ENCODE assay signal across 8 cellular contexts in the genomic region with DNA sequence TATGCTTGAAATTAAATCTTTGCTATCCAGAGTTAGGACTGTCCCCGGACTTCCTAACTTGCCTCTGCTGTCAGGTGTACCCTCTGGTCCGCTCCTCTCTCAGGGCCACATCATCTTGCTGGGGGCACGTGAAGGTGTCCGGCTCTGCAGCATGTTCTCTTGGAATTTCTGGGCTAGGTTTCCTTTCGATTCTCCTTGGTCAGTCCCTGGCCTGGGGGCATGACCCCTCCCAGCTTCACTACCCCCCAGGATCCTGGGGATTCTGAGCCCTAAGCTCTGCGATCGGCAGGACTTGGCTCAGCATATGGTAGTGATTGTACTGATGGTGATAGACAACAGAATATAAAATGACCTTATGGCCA. TPM values are rescaled to one million over a fixed set of nuclear protein-coding genes. Genes with fewer than 3 reads are reported as not detected.
DNase-seq lines count a peak whose midpoint lies in the region; ATAC-seq, FAIRE-seq and TF ChIP-seq lines count a peak whose summit lies in the region.

No MANE protein-coding gene starts in this region.

- no peaks in the 10 kb centered on the region for H3K79me2 ChIP-seq in HepG2 (ENCODE audit: insufficient read depth, low read length)

- H3K4me1 Mint-ChIP-seq in activated T-cell treated with anti-CD3 and anti-CD28 coated beads, Interleukin-2, amount 50 U/mL, for 24 hours (ENCODE audit: low read depth) = peaks cover 40% of the 10 kb centered on the region
- peaks cover 39% of the 10 kb centered on the region for H3K4me1 Mint-ChIP-seq in activated naive CD8-positive, alpha-beta T cell treated with anti-CD3 and anti-CD28 coated beads, Interleukin-2, amount 50 U/mL, for 24 hours

- 0 out of 2 replicates have a peak, but pooled peaks have one; percentile 3 for TF ChIP-seq RAD21 in HepG2 (CRISPR knock-in tag; IDR thresholded peaks at IDR 0.05)

- H3K27me3 ChIP-seq in HepG2 (ENCODE audit: control insufficient read depth in 1 of 2, insufficient read depth in 2 of 2, low read length in 2 of 2) (no peaks in the 10 kb centered on the region), thyroid gland (no peaks in the 10 kb centered on the region)

- POLR2A ChIA-PET in HepG2 (lab: Yijun Ruan, JAX) = interaction anchor here (0.7 to 1.5 kb wide), 7 partner anchors 9 to 1111 kb away, joined by 3 to 4 read pairs (median 4); partner anchors contain the start of gene LSM14A

- H3K27ac ChIP-seq in HepG2 (ENCODE audit: extremely low read length, insufficient read depth, low read length) (peak overlapping the region; percentile 86), thyroid gland (peak overlapping the region; percentile 80 to 99 (median 82))

- H3K4me3 ChIP-seq in HepG2 (replicated peaks in 1 of 3; ENCODE audit: insufficient read depth in 1 of 3, low read depth in 2 of 3, low read length in 3 of 3) (peak overlapping the region; percentile 32 to 75 (median 50)), thyroid gland (replicated peaks in 1 of 3) (peak overlapping the region in 1 of 3 donors; percentile 20)

- H3K9me3 ChIP-seq in HepG2 (ENCODE audit: low read length) (no peaks in the 10 kb centered on the region), thyroid gland (no peaks in the 10 kb centered on the region)

- TF ChIP-seq POLR2A in HepG2 (IDR thresholded peaks at IDR 0.05; ENCODE audit: insufficient read depth in 1 of 2, low read depth in 2 of 2, low read length in 2 of 2) = no peak
- TF ChIP-seq POLR2A in thyroid gland (IDR thresholded peaks at IDR 0.05) = no peak

- no peaks in the 10 kb centered on the region for H4K20me1 ChIP-seq in HepG2 (ENCODE audit: insufficient read depth, low read length)

- in situ Hi-C loops in HepG2 (cut with HindIII; ENCODE audit: extremely low pct_ligation_motif_present, low pct_unique_long_range_greater_than_20kb) = no loop called here

- TF ChIP-seq CTCF in HepG2 (CRISPR knock-in tag; IDR thresholded peaks at IDR 0.05) (no peak), thyroid gland (IDR thresholded peaks at IDR 0.05) (no peak)

- H3K36me3 Mint-ChIP-seq in activated T-cell treated with anti-CD3 and anti-CD28 coated beads, Interleukin-2, amount 50 U/mL, for 24 hours (ENCODE audit: low read depth) = peaks cover 5% of the 10 kb centered on the region
- H3K36me3 Mint-ChIP-seq in activated naive CD8-positive, alpha-beta T cell treated with anti-CD3 and anti-CD28 coated beads, Interleukin-2, amount 50 U/mL, for 24 hours (ENCODE audit: low read depth) = peaks cover 6% of the 10 kb centered on the region

- intact Hi-C loops in HepG2 (cut with micrococcal nuclease; ENCODE audit: unreplicated experiment) (no loop called here), thyroid gland (cut with DNase I) (no loop called here)

- no peak for FAIRE-seq in HepG2 (lab: Jason Lieb, UNC)

- no peak for DNase-seq in activated T-cell treated with anti-CD3 and anti-CD28 coated beads, Interleukin-2, amount 50 U/mL, for 24 hours
- DNase-seq in activated T-cell treated with anti-CD3 and anti-CD28 coated beads for 4 hours (no peak), HepG2 (ENCODE audit: low spot score) (no peak), thyroid gland (no peak), pons (ENCODE audit: low spot score) (no peak), NCI-H1436 treated with DMSO at 0.1 percent for 48 hours (lab: John Stamatoyannopoulos, UW) (no peak)
- DNase-seq in activated naive CD8-positive, alpha-beta T cell treated with anti-CD3 and anti-CD28 coated beads, Interleukin-2, amount 50 U/mL, for 24 hours = no peak

- no peaks in the 10 kb centered on the region for H3K27me3 Mint-ChIP-seq in activated T-cell treated with anti-CD3 and anti-CD28 coated beads, Interleukin-2, amount 50 U/mL, for 24 hours
- peaks cover 3% of the 10 kb centered on the region for H3K27me3 Mint-ChIP-seq in activated naive CD8-positive, alpha-beta T cell treated with anti-CD3 and anti-CD28 coated beads, Interleukin-2, amount 50 U/mL, for 24 hours

- H2AFZ ChIP-seq in HepG2 (ENCODE audit: low read length) = no peak overlapping the region

- peak overlapping the region; percentile 67 for H3K9ac ChIP-seq in HepG2 (ENCODE audit: insufficient read depth, low read depth, low read length)

- H3K27ac Mint-ChIP-seq in activated T-cell treated with anti-CD3 and anti-CD28 coated beads, Interleukin-2, amount 50 U/mL, for 24 hours = peak overlapping the region; percentile 99
- peak overlapping the region; percentile 91 for H3K27ac Mint-ChIP-seq in activated naive CD8-positive, alpha-beta T cell treated with anti-CD3 and anti-CD28 coated beads, Interleukin-2, amount 50 U/mL, for 24 hours

- no peaks in the 10 kb centered on the region for H3K9me3 Mint-ChIP-seq in activated T-cell treated with anti-CD3 and anti-CD28 coated beads, Interleukin-2, amount 50 U/mL, for 24 hours
- H3K9me3 Mint-ChIP-seq in activated naive CD8-positive, alpha-beta T cell treated with anti-CD3 and anti-CD28 coated beads, Interleukin-2, amount 50 U/mL, for 24 hours = no peaks in the 10 kb centered on the region

- no peak for ATAC-seq in activated naive CD8-positive, alpha-beta T cell treated with anti-CD3 and anti-CD28 coated beads, Interleukin-2, amount 50 U/mL, for 24 hours
- ATAC-seq in HepG2 (peak; percentile 2), HG03521 (IDR thresholded peaks at IDR 0.05; ENCODE audit: unreplicated experiment) (no peak)

- H3K36me3 ChIP-seq in HepG2 (replicated peaks in 1 of 2; ENCODE audit: control insufficient read depth in 1 of 2, insufficient read depth in 2 of 2, low read length in 2 of 2) = peaks cover 0 to 2% of the 10 kb centered on the region in 2 experiments; a peak in 2 of 5 replicates
- peaks cover 3 to 4% of the 10 kb centered on the region in 2 donors for H3K36me3 ChIP-seq in thyroid gland

- TF ChIP-seq EP300 in HepG2 (IDR thresholded peaks at IDR 0.05; ENCODE audit: low read depth in 2 of 2, low read length in 2 of 2) = no peak
- no peak for TF ChIP-seq EP300 in HepG2 (CRISPR knock-in tag; IDR thresholded peaks at IDR 0.05; ENCODE audit: borderline replicate concordance)

- peak overlapping the region; percentile 87 for H3K4me2 ChIP-seq in HepG2 (ENCODE audit: low read depth, low read length)

- WGBS in HepG2 (ENCODE audit: low lambda C conversion rate) = 57% methylated on average over 7 of the region's 7 CpGs
- WGBS in thyroid gland, 2 donors = 69 to 74% methylated on average over 7 of the region's 7 CpGs

- CTCF ChIA-PET in HepG2 (lab: Yijun Ruan, JAX; ENCODE audit: low intra/inter-chr PET ratio, low total read pairs) = no interaction called here

- peaks cover 70% of the 10 kb centered on the region for H3K4me1 ChIP-seq in HepG2 (ENCODE audit: insufficient read depth, low read length)
- peaks cover 12 to 18% of the 10 kb centered on the region in 2 donors for H3K4me1 ChIP-seq in thyroid gland

- TSS peak; percentile 76 for BruUV-seq in HepG2 (replicated peaks; lab: Mats Ljungman, UMichigan)

- H3K4me3 Mint-ChIP-seq in activated T-cell treated with anti-CD3 and anti-CD28 coated beads, Interleukin-2, amount 50 U/mL, for 24 hours = peak overlapping the region; percentile 85
- peak overlapping the region; percentile 78 for H3K4me3 Mint-ChIP-seq in activated naive CD8-positive, alpha-beta T cell treated with anti-CD3 and anti-CD28 coated beads, Interleukin-2, amount 50 U/mL, for 24 hours

RNA-seq across cellular contexts. Expression of gene GPI, which starts 5.1 kb away (rescaled TPM):
- 167 and 207 TPM in 2 replicates for total RNA-seq in HepG2 (2016; rRNA removed; fragmentation: Illumina TruSeq; extraction: Trizol)
- 57.7 and 63.3 TPM in 2 replicates for total RNA-seq in HepG2 (2016; cell fraction: cytosol; rRNA removed; fragmentation: Illumina TruSeq; extraction: Trizol; ENCODE audit: low read depth)
- 170 and 179 TPM in 2 replicates for total RNA-seq in HepG2 (2016; cell fraction: insoluble cytoplasmic fraction; rRNA removed; fragmentation: Illumina TruSeq; extraction: Trizol)
- total RNA-seq in HepG2 (2016; cell fraction: membrane; rRNA removed; fragmentation: Illumina TruSeq; extraction: Trizol) = 117 and 119 TPM in 2 replicates
- total RNA-seq in HepG2 (2016; cell fraction: nucleus; rRNA removed; fragmentation: Illumina TruSeq; extraction: Trizol) = 102 and 114 TPM in 2 replicates
- 115 and 147 TPM in 2 replicates for polyA plus RNA-seq in HepG2 (2011; rRNA removed)
- polyA plus RNA-seq in HepG2 (2011; cell fraction: cytosol; rRNA removed) = 137 and 170 TPM in 2 replicates
- polyA plus RNA-seq in HepG2 (2011; cell fraction: nucleus; rRNA removed) = 307 and 407 TPM in 2 replicates
- 311 and 360 TPM in 2 replicates for polyA plus RNA-seq in HepG2 (2012)
- polyA plus RNA-seq in HepG2 (2016; cell fraction: cytosol; fragmentation: Illumina TruSeq; extraction: Trizol; ENCODE audit: low read depth) = 97.4 and 105 TPM in 2 replicates
- polyA plus RNA-seq in HepG2 (2016; cell fraction: insoluble cytoplasmic fraction; fragmentation: Illumina TruSeq; extraction: Trizol; ENCODE audit: low read depth) = 183 and 254 TPM in 2 replicates
- polyA plus RNA-seq in HepG2 (2016; cell fraction: membrane; fragmentation: Illumina TruSeq; extraction: Trizol; ENCODE audit: low read depth) = 113 and 126 TPM in 2 replicates
- 173 and 188 TPM in 2 replicates for polyA plus RNA-seq in HepG2 (2016; cell fraction: nucleus; fragmentation: Illumina TruSeq; extraction: Trizol; ENCODE audit: insufficient read depth, low read depth)
- polyA minus RNA-seq in HepG2 (2011; rRNA and poly(A)+ RNA removed; ENCODE audit: low replicate concordance) = 301 and 307 TPM in 2 replicates
- 278 and 286 TPM in 2 replicates for polyA minus RNA-seq in HepG2 (2011; cell fraction: cytosol; rRNA and poly(A)+ RNA removed)
- polyA minus RNA-seq in HepG2 (2011; cell fraction: nucleus; rRNA and poly(A)+ RNA removed) = 125 and 126 TPM in 2 replicates
- 100 to 1,000 TPM; 118 to 446 (median 224) TPM for total RNA-seq in thyroid gland

RNA-seq across cellular contexts. Expression of gene PDCD2L, which starts 44.3 kb away (rescaled TPM):
- 35.2 and 40.5 TPM in 2 replicates for total RNA-seq in HepG2 (2016; rRNA removed; fragmentation: Illumina TruSeq; extraction: Trizol)
- total RNA-seq in HepG2 (2016; cell fraction: cytosol; rRNA removed; fragmentation: Illumina TruSeq; extraction: Trizol; ENCODE audit: low read depth) = 11.6 and 14.8 TPM in 2 replicates
- 33.1 and 33.4 TPM in 2 replicates for total RNA-seq in HepG2 (2016; cell fraction: insoluble cytoplasmic fraction; rRNA removed; fragmentation: Illumina TruSeq; extraction: Trizol)
- 13.3 and 18.3 TPM in 2 replicates for total RNA-seq in HepG2 (2016; cell fraction: membrane; rRNA removed; fragmentation: Illumina TruSeq; extraction: Trizol)
- 15.7 and 15.8 TPM in 2 replicates for total RNA-seq in HepG2 (2016; cell fraction: nucleus; rRNA removed; fragmentation: Illumina TruSeq; extraction: Trizol)
- polyA plus RNA-seq in HepG2 (2011; rRNA removed) = 24.5 and 29.3 TPM in 2 replicates
- 30.4 and 32.4 TPM in 2 replicates for polyA plus RNA-seq in HepG2 (2011; cell fraction: cytosol; rRNA removed)
- 11.2 and 15.1 TPM in 2 replicates for polyA plus RNA-seq in HepG2 (2011; cell fraction: nucleus; rRNA removed)
- 22.2 and 26.3 TPM in 2 replicates for polyA plus RNA-seq in HepG2 (2012)
- 9.9 and 11.5 TPM in 2 replicates for polyA plus RNA-seq in HepG2 (2016; cell fraction: cytosol; fragmentation: Illumina TruSeq; extraction: Trizol; ENCODE audit: low read depth)
- 28.1 and 29.2 TPM in 2 replicates for polyA plus RNA-seq in HepG2 (2016; cell fraction: insoluble cytoplasmic fraction; fragmentation: Illumina TruSeq; extraction: Trizol; ENCODE audit: low read depth)
- 11.1 and 13.6 TPM in 2 replicates for polyA plus RNA-seq in HepG2 (2016; cell fraction: membrane; fragmentation: Illumina TruSeq; extraction: Trizol; ENCODE audit: low read depth)
- 16.5 and 17.5 TPM in 2 replicates for polyA plus RNA-seq in HepG2 (2016; cell fraction: nucleus; fragmentation: Illumina TruSeq; extraction: Trizol; ENCODE audit: insufficient read depth, low read depth)
- polyA minus RNA-seq in HepG2 (2011; rRNA and poly(A)+ RNA removed; ENCODE audit: low replicate concordance) = 34.1 and 34.4 TPM in 2 replicates
- polyA minus RNA-seq in HepG2 (2011; cell fraction: cytosol; rRNA and poly(A)+ RNA removed) = 6.5 and 7.9 TPM in 2 replicates
- 11.6 and 12.1 TPM in 2 replicates for polyA minus RNA-seq in HepG2 (2011; cell fraction: nucleus; rRNA and poly(A)+ RNA removed)
- 10 to 100 TPM in 3 of 4 donors, 1 to 10 TPM in 1; 7.9 to 15.9 (median 11.8) TPM for total RNA-seq in thyroid gland
